Comparison of ENCODE assay signal across 8 cellular contexts in the genomic region with DNA sequence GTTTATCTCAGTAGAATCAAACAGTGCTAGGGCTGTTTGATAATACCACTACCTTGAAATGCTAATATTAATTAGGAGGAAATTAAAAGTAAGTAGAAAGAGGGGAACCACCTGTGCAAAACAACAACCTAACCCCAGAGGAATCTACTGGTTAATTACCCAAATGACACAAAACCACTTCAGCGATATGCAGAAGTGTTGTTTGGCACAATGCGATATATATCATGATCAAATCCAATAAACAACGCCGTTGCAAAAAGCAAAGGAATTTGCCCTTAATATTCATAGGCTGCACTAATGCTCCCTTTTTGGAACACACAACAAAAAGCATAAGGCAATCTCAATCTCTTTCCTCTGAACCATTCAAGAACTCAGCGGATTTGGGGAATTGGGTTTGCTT. TPM values are rescaled to one million over a fixed set of nuclear protein-coding genes. Genes with fewer than 3 reads are reported as not detected.
A peak's percentile ranks its signal among the peaks of the same experiment; 100 is the strongest.
DNase-seq lines count a peak whose midpoint lies in the region; TF ChIP-seq lines count a peak whose summit lies in the region.

No MANE protein-coding gene starts in this region.

- H3K36me3 Mint-ChIP-seq in Calu3 (ENCODE audit: insufficient read depth, unreplicated experiment), result peaks cover 33% of the 10 kb centered on the region
- H3K36me3 Mint-ChIP-seq in osteocyte (ENCODE audit: unreplicated experiment), result no peaks in the 10 kb centered on the region

- H3K4me1 Mint-ChIP-seq in Calu3 (ENCODE audit: low read depth, unreplicated experiment) (peaks cover 39% of the 10 kb centered on the region), osteocyte (ENCODE audit: unreplicated experiment) (peaks cover 56% of the 10 kb centered on the region)

- H3K9me3 ChIP-seq in endocrine pancreas (ENCODE audit: control insufficient read depth, low read length), result no peaks in the 10 kb centered on the region

- DNase-seq in Calu3 (no peak), NAMALWA (ENCODE audit: low spot score) (peak; percentile 30), osteocyte (ENCODE audit: extremely low spot score, unreplicated experiment) (no peak), NCI-H510A treated with DMSO at 0.1 percent for 48 hours (lab: John Stamatoyannopoulos, UW) (no peak), NCI-H1092 treated with DMSO at 0.1 percent for 48 hours (lab: John Stamatoyannopoulos, UW) (no peak), head of caudate nucleus (no peak)
- no peak for DNase-seq in stimulated activated naive CD4-positive, alpha-beta T cell treated with Interleukin-2 at 50 U/mL for 16 hours (lab: John Stamatoyannopoulos, UW)

- no peak overlapping the region for H3K9ac ChIP-seq in endocrine pancreas (ENCODE audit: control insufficient read depth, insufficient read depth, low read length)

- BruUV-seq in Calu3 (replicated peaks; lab: Mats Ljungman, UMichigan), result no TSS peak

- H3K4me3 Mint-ChIP-seq in Calu3 (ENCODE audit: low read depth, unreplicated experiment), result peak overlapping the region; percentile 67
- H3K4me3 Mint-ChIP-seq in osteocyte (ENCODE audit: unreplicated experiment), result peak overlapping the region; percentile 94

- no peaks in the 10 kb centered on the region for H3K36me3 ChIP-seq in endocrine pancreas (ENCODE audit: control insufficient read depth, insufficient read depth, low read length)

- CTCF ChIA-PET in Calu3 (lab: Charles Lee), result interaction anchor here (1.3 kb wide), 1 partner anchor 10 kb away, joined by 3 read pairs; no protein-coding TSS in a partner anchor

- peak overlapping the region; percentile 100 for H3K4me3 ChIP-seq in endocrine pancreas (ENCODE audit: control insufficient read depth, insufficient read depth, low read length)

- intact Hi-C loops in Calu3 (cut with micrococcal nuclease; ENCODE audit: unreplicated experiment) (loop anchor here (5.0 to 10.0 kb wide), 4 partner anchors 88 to 666 kb away; partner anchors contain the start of genes CDKL1 and VCPKMT), head of caudate nucleus (cut with DNase I) (loop anchor here (5.0 to 10.0 kb wide), 2 partner anchors 188 to 416 kb away; partner anchors contain the start of gene VCPKMT)

- H3K27ac Mint-ChIP-seq in Calu3 (ENCODE audit: unreplicated experiment) (peak overlapping the region; percentile 31), osteocyte (ENCODE audit: unreplicated experiment) (peak overlapping the region; percentile 96)

- no peaks in the 10 kb centered on the region for H3K27me3 Mint-ChIP-seq in Calu3 (ENCODE audit: unreplicated experiment)
- H3K27me3 Mint-ChIP-seq in osteocyte (ENCODE audit: unreplicated experiment), result no peaks in the 10 kb centered on the region

- H3K9me3 Mint-ChIP-seq in Calu3 (ENCODE audit: low read depth, unreplicated experiment), result no peaks in the 10 kb centered on the region
- H3K9me3 Mint-ChIP-seq in osteocyte (ENCODE audit: unreplicated experiment), result no peaks in the 10 kb centered on the region

- no peaks in the 10 kb centered on the region for H3K27me3 ChIP-seq in endocrine pancreas (ENCODE audit: control insufficient read depth, insufficient read depth, low read length)

- TF ChIP-seq CTCF in Calu3 (IDR thresholded peaks at IDR 0.05; ENCODE audit: unreplicated experiment) (no peak), osteocyte (IDR thresholded peaks at IDR 0.05) (no peak)

- H3K4me1 ChIP-seq in endocrine pancreas (ENCODE audit: control insufficient read depth, insufficient read depth, low read length), result peaks cover 15% of the 10 kb centered on the region

RNA-seq across cellular contexts. Expression of gene MAP4K5, which starts 1.6 kb away (rescaled TPM):
- total RNA-seq in Calu3 (2022), result 67.4 and 69.0 TPM in 2 replicates
- total RNA-seq in osteocyte, result 113 and 123 TPM in 2 replicates

RNA-seq across cellular contexts. Expression of gene ATL1, which starts 29.2 kb away (rescaled TPM):
- 3.1 and 4.9 TPM in 2 replicates for total RNA-seq in Calu3 (2022)
- 7.4 and 10.0 TPM in 2 replicates for total RNA-seq in osteocyte
